Comparison of ENCODE assay signal across 13 cellular contexts in genomic region chr10:89431977-89432376, GRCh38. TPM values are rescaled to one million over a fixed set of nuclear protein-coding genes. Genes with fewer than 3 reads are reported as not detected.
DNase-seq lines count a peak whose midpoint lies in the region; ATAC-seq and TF ChIP-seq lines count a peak whose summit lies in the region.
"Had no signal": no experiment of that assay in that cellular context is flagged by ENCODE, and none has a peak within 500 bp of the region (broad histone marks: within the 10 kb centered on the region; RNA-seq: fewer than 3 reads in every experiment).

No MANE protein-coding gene starts in this region.

- no peak for TF ChIP-seq POLR2A in tibial nerve (IDR thresholded peaks at IDR 0.05)

- in situ Hi-C loops in GM13976 (cut with MboI; ENCODE audit: low sequenced_read_pairs, unreplicated experiment): no loop called here

- H3K4me3 ChIP-seq in RWPE2 (ENCODE audit: severe bottlenecking) (no peak overlapping the region), parathyroid adenoma (ENCODE audit: low read depth, low read length) (peak overlapping the region; percentile 21), tibial nerve (no peak overlapping the region)
- H3K4me3 ChIP-seq: suprapubic skin had no signal

- H3K27me3 ChIP-seq in RWPE2 (ENCODE audit: insufficient read depth, poor library complexity, severe bottlenecking) (no peaks in the 10 kb centered on the region), parathyroid adenoma (ENCODE audit: control insufficient read depth, insufficient read depth, low read length) (no peaks in the 10 kb centered on the region), tibial nerve (no peaks in the 10 kb centered on the region)
- H3K27me3 ChIP-seq: suprapubic skin had no signal

- H3K4me1 ChIP-seq in RWPE2 (ENCODE audit: insufficient read depth, poor library complexity, severe bottlenecking) (peaks cover 21% of the 10 kb centered on the region), parathyroid adenoma (peaks cover 4% of the 10 kb centered on the region), tibial nerve (peaks cover 0 to 18% (median 0%) of the 10 kb centered on the region in 4 donors)
- H3K4me1 ChIP-seq: suprapubic skin had no signal

- DNase-seq in HCEC 1CT (peak; percentile 31), RWPE2 (ENCODE audit: low spot score) (no peak), glomerular visceral epithelial cell (ENCODE audit: extremely low spot score) (peak; percentile 76), GM13976 (ENCODE audit: low spot score) (no peak), tibial nerve (ENCODE audit: low spot score in 2 of 2) (no peak), SK-N-DZ (ENCODE audit: low spot score) (no peak)
- DNase-seq: activated CD4-positive, alpha-beta memory T cell treated with anti-CD3 and anti-CD28 coated beads, Interleukin-2, amount 10 ng/mL, durations not matched to agents 7 days and 5 days; DMS79; NCI-H774; occipital lobe; T-cell had no signal

- H3K79me2 ChIP-seq in parathyroid adenoma: no peaks in the 10 kb centered on the region

- TF ChIP-seq CTCF in RWPE2 (IDR thresholded peaks at IDR 0.05; ENCODE audit: poor library complexity, severe bottlenecking) (no peak), parathyroid adenoma (IDR thresholded peaks at IDR 0.05) (no peak), GM13976 (IDR thresholded peaks at IDR 0.05; ENCODE audit: borderline replicate concordance, control extremely low read depth, extremely low read depth, insufficient read depth, missing control alignments) (no peak), tibial nerve (IDR thresholded peaks at IDR 0.05) (no peak)

- H3K9me3 ChIP-seq in RWPE2 (ENCODE audit: severe bottlenecking) (no peaks in the 10 kb centered on the region), parathyroid adenoma (ENCODE audit: control insufficient read depth, low read length) (no peaks in the 10 kb centered on the region), tibial nerve (no peaks in the 10 kb centered on the region)
- H3K9me3 ChIP-seq: suprapubic skin had no signal

- no peak overlapping the region for H3K9ac ChIP-seq in parathyroid adenoma

- H3K36me3 ChIP-seq in RWPE2 (ENCODE audit: low read depth) (no peaks in the 10 kb centered on the region), parathyroid adenoma (ENCODE audit: control insufficient read depth, insufficient read depth, low read length) (no peaks in the 10 kb centered on the region), tibial nerve (no peaks in the 10 kb centered on the region)
- H3K36me3 ChIP-seq: suprapubic skin had no signal

- peak overlapping the region; percentile 33 for H3K4me2 ChIP-seq in parathyroid adenoma (ENCODE audit: low read length)

- H3K27ac ChIP-seq in RWPE2 (ENCODE audit: poor library complexity, severe bottlenecking) (peak overlapping the region; percentile 19), parathyroid adenoma (no peak overlapping the region), tibial nerve (no peak overlapping the region)
- H3K27ac ChIP-seq: suprapubic skin had no signal

- WGBS in tibial nerve, 2 donors: 59 to 70% methylated on average over 3 of the region's 3 CpGs

- no peak for TF ChIP-seq EP300 in tibial nerve (IDR thresholded peaks at IDR 0.05)

- no peak overlapping the region for H2AFZ ChIP-seq in parathyroid adenoma

- peak; percentile 70 for ATAC-seq in RWPE2 (ENCODE audit: low read depth)
- ATAC-seq: T-cell had no signal

RNA-seq across cellular contexts. Expression of gene IFIT5, which starts 17.6 kb away (rescaled TPM):
- total RNA-seq in tibial nerve: 10 to 100 TPM; 16.2 to 25.3 (median 21.9) TPM
- polyA plus RNA-seq in SK-N-DZ (2014; cell fraction: cytosol; rRNA removed): 18.7 and 19.6 TPM in 2 replicates
- 9.8 and 13.9 TPM in 2 replicates for polyA plus RNA-seq in SK-N-DZ (2014; cell fraction: nucleus; rRNA removed)

RNA-seq across cellular contexts. Expression of gene IFIT1, which starts 39.6 kb away (rescaled TPM):
- total RNA-seq in tibial nerve: 10 to 100 TPM in 3 of 4 donors, 1 to 10 TPM in 1; 7.2 to 17.0 (median 13.9) TPM
- not detected in 2 replicates for polyA plus RNA-seq in SK-N-DZ (2014; cell fraction: cytosol; rRNA removed)
- polyA plus RNA-seq in SK-N-DZ (2014; cell fraction: nucleus; rRNA removed): 0.12 TPM in 1 of 2 replicates, not detected in the other

RNA-seq across cellular contexts. Expression of gene IFIT1B, which starts 54.1 kb away (rescaled TPM):
- total RNA-seq in tibial nerve: not detected
- polyA plus RNA-seq in SK-N-DZ (2014; cell fraction: cytosol; rRNA removed): not detected in 2 replicates
- polyA plus RNA-seq in SK-N-DZ (2014; cell fraction: nucleus; rRNA removed): not detected in 2 replicates
- total RNA-seq: suprapubic skin, T-cell had no signal

Comparison
In these comparisons a context has a peak if more than half of its experiments do, and no peak if none do; other contexts are left out.
1. DNase-seq: peak in HCEC 1CT (single experiment) and glomerular visceral epithelial cell (single experiment); none in RWPE2 (single experiment), GM13976 (single experiment), tibial nerve (0 of 2) and SK-N-DZ (single experiment).